In the genomic region with DNA sequence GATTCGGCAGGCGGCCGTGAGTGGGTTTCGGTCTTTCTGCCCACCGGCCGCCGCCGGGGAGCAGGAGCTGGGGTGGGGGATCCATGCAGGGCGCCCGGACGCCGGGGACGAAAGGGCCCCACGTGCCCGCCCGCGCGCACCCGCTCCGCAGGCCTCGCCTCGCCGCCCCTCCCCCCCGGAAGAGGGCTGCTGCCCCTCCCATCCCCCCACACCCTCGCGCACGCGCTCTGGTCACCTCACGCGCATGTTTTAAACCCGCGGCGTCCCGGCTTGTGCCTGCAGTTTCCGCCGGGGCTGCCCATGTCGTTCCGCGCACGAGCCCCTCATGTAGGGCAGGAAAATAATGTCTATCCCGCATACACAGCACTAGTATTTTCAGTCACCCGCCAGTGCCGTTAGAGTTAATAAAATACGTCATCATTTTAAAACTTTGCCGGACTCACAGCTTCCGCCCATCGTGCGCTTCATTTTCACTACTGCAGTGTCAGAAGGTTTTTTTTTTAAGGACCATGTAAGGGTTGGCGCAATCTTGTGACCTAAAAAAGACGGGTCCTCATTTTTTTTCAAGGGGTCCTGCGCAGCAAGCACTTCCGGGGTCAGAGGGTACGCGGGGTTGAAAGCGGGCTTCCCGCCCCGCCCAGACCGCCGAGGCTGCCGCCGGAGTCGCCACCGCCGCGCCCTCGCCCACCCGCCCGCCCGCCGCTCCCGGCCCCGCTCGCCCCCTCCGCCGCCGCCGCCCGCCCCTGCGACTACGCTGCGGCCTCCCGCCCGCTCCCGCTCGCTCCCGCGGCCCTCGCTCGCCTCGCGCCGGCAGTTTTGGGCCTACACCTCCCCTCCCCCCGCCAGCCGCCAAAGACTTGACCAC, we compare ENCODE assay signal across 8 cellular contexts.
DNase-seq lines count a peak whose midpoint lies in the region; ATAC-seq lines count a peak whose summit lies in the region.

A gene (plus strand): TSS at position 640 of the 865 bp plus-strand sequence. CDS start 267 bp downstream, outside the sequence.

- peak; percentile 91 for DNase-seq in CMK (ENCODE audit: low read depth)
- peak; percentile 91 for DNase-seq in NT2/D1 (ENCODE audit: low read depth, low spot score)
- peak; percentile 95 to 98 for DNase-seq in activated CD8-positive, alpha-beta memory T cell treated with anti-CD3 and anti-CD28 coated beads for 4 hours (ENCODE audit: low read depth in 2 of 2)
- peak; percentile 89 to 95 (median 93) for DNase-seq in effector memory CD4-positive, alpha-beta T cell
- DNase-seq in medulla oblongata (ENCODE audit: extremely low spot score), result peak; percentile 92
- peak; percentile 94 to 99 (median 98) for DNase-seq in stimulated activated CD4-positive, alpha-beta T cell treated with anti-CD3 and anti-CD28 coated beads, TNF-alpha, amount 100 ng/mL, for 4 hours (ENCODE audit: low read depth in 3 of 3)

- H3K36me3 ChIP-seq in HUES6 (ENCODE audit: control insufficient read depth, insufficient read depth, low read length) (peaks cover 35% of the 10 kb centered on the region), NT2/D1 (ENCODE audit: insufficient read depth, insufficient read length, low read length) (peaks cover 38% of the 10 kb centered on the region)
- peaks cover 11% of the 10 kb centered on the region for H3K36me3 ChIP-seq in effector memory CD4-positive, alpha-beta T cell (ENCODE audit: control insufficient read depth, insufficient read depth, low read length)

- peak within 1 kb of the TSS; percentile 100 for H3K9ac ChIP-seq in HUES6 (ENCODE audit: low read length)
- peak within 1 kb of the TSS; percentile 99 for H3K9ac ChIP-seq in NT2/D1 (ENCODE audit: insufficient read length, low read depth)

- H3K4me1 ChIP-seq in HUES6 (ENCODE audit: control insufficient read depth, insufficient read depth, low read length) (peaks cover 37% of the 10 kb centered on the region), NT2/D1 (ENCODE audit: insufficient read depth, insufficient read length) (peaks cover 2% of the 10 kb centered on the region)
- peaks cover 64% of the 10 kb centered on the region for H3K4me1 ChIP-seq in effector memory CD4-positive, alpha-beta T cell (ENCODE audit: control insufficient read depth, insufficient read depth, low read length, poor library complexity, severe bottlenecking)

- H3K27ac ChIP-seq in HUES6 (ENCODE audit: low read depth, low read length), result peak within 1 kb of the TSS; percentile 99
- peak within 1 kb of the TSS; percentile 100 for H3K27ac ChIP-seq in effector memory CD4-positive, alpha-beta T cell (ENCODE audit: insufficient read depth, low read length, poor library complexity, severe bottlenecking)

- ATAC-seq in GM21381 (IDR thresholded peaks at IDR 0.05; ENCODE audit: unreplicated experiment), result peak; percentile 34

- H3K9me3 ChIP-seq in HUES6 (ENCODE audit: control insufficient read depth, insufficient read depth, low read depth, low read length) (no peaks in the 10 kb centered on the region), NT2/D1 (ENCODE audit: insufficient read depth, low read length) (no peaks in the 10 kb centered on the region)
- H3K9me3 ChIP-seq in effector memory CD4-positive, alpha-beta T cell (ENCODE audit: control insufficient read depth, low read length), result no peaks in the 10 kb centered on the region

- H3K27me3 ChIP-seq in HUES6 (ENCODE audit: control insufficient read depth, insufficient read depth, low read length) (no peaks in the 10 kb centered on the region), NT2/D1 (ENCODE audit: insufficient read depth, insufficient read length) (no peaks in the 10 kb centered on the region)
- no peaks in the 10 kb centered on the region for H3K27me3 ChIP-seq in effector memory CD4-positive, alpha-beta T cell (replicated peaks; ENCODE audit: control insufficient read depth, insufficient read depth, low read length, poor library complexity, severe bottlenecking)

- H3K4me3 ChIP-seq in HUES6 (ENCODE audit: low read depth, low read length) (peak within 1 kb of the TSS; percentile 92), NT2/D1 (ENCODE audit: insufficient read length, low read depth) (peak within 1 kb of the TSS; percentile 91)
- H3K4me3 ChIP-seq in effector memory CD4-positive, alpha-beta T cell (ENCODE audit: insufficient read depth, low read depth, low read length, poor library complexity, severe bottlenecking), result peak within 1 kb of the TSS; percentile 78

Comparison
In these comparisons a context has a peak if more than half of its experiments do, and no peak if none do; other contexts are left out.
1. Peak in every context shown above with its lines: DNase-seq, ATAC-seq, H3K4me3 ChIP-seq and H3K27ac ChIP-seq.